In genomic region chr2:150532883-150533282, GRCh38 we compare ENCODE assay signal across 1 cellular context.
TF ChIP-seq lines count a peak whose summit lies in the region.

No MANE protein-coding gene starts in this region.

TF ChIP-seq in SK-N-SH, 30 proteins besides CTCF, POLR2A, EP300 and RAD21 (continued from another document):
- no peak for TF ChIP-seq ZBTB33 (IDR thresholded peaks at IDR 0.05; ENCODE audit: borderline replicate concordance, low read depth)
- no peak for TF ChIP-seq GABPA (IDR thresholded peaks at IDR 0.05; ENCODE audit: low read depth)
- peak; percentile 61; the same call in 1 of the 2 replicates for TF ChIP-seq FOSL2 (IDR thresholded peaks at IDR 0.05; ENCODE audit: borderline replicate concordance, low read depth)
- TF ChIP-seq, protein P1, sequence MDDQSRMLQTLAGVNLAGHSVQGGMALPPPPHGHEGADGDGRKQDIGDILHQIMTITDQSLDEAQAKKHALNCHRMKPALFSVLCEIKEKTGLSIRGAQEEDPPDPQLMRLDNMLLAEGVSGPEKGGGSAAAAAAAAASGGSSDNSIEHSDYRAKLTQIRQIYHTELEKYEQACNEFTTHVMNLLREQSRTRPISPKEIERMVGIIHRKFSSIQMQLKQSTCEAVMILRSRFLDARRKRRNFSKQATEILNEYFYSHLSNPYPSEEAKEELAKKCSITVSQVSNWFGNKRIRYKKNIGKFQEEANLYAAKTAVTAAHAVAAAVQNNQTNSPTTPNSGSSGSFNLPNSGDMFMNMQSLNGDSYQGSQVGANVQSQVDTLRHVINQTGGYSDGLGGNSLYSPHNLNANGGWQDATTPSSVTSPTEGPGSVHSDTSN (IDR thresholded peaks at IDR 0.05): peak; percentile 73
- TF ChIP-seq RXRA (IDR thresholded peaks at IDR 0.05; ENCODE audit: borderline replicate concordance, low read depth): peak; percentile 42; the same call in 1 of the 2 replicates
- TF ChIP-seq JUND (IDR thresholded peaks at IDR 0.05): peak; percentile 67
- TF ChIP-seq MEF2A (IDR thresholded peaks at IDR 0.05; ENCODE audit: borderline replicate concordance, low read depth): peak; percentile 46; the same call in 1 of the 2 replicates
- TF ChIP-seq NFIC (IDR thresholded peaks at IDR 0.05; ENCODE audit: borderline replicate concordance): peak; percentile 82
- no peak for TF ChIP-seq RCOR1 (IDR thresholded peaks at IDR 0.05; ENCODE audit: low read length)
